In genomic region chr11:114026355-114026754, GRCh38 we compare ENCODE assay signal across 10 cellular contexts. TPM values are rescaled to one million over a fixed set of nuclear protein-coding genes. Genes with fewer than 3 reads are reported as not detected.
DNase-seq lines count a peak whose midpoint lies in the region; FAIRE-seq and TF ChIP-seq lines count a peak whose summit lies in the region.
"Had no signal": no experiment of that assay in that cellular context is flagged by ENCODE, and none has a peak within 500 bp of the region (broad histone marks: within the 10 kb centered on the region; RNA-seq: fewer than 3 reads in every experiment).

No MANE protein-coding gene starts in this region.

- no peak for FAIRE-seq in bronchial epithelial cell (lab: Jason Lieb, UNC)

- H3F3A ChIP-seq in neural progenitor cell (ENCODE audit: low read depth), result no peaks in the 10 kb centered on the region

- H3K27me3 Mint-ChIP-seq in neural progenitor cell (ENCODE audit: insufficient read depth, low read depth), result peaks cover 5% of the 10 kb centered on the region

- H2AFZ ChIP-seq in neural progenitor cell (replicated peaks), result peak overlapping the region; percentile 30

- H3K4me3 ChIP-seq in NB4 (ENCODE audit: low read depth, low read length) (no peak overlapping the region), bronchial epithelial cell (ENCODE audit: low read depth, low read length) (no peak overlapping the region), neural progenitor cell (no peak overlapping the region)
- H3K4me3 ChIP-seq: colonic mucosa had no signal

- no peaks in the 10 kb centered on the region for H3K36me3 Mint-ChIP-seq in neural progenitor cell

- no peak overlapping the region for H3K27ac ChIP-seq in neural progenitor cell
- H3K27ac ChIP-seq: colonic mucosa had no signal

- H3K4me1 Mint-ChIP-seq in neural progenitor cell, result peaks cover 5% of the 10 kb centered on the region

- no peak overlapping the region for H3K9ac ChIP-seq in neural progenitor cell

- no peak overlapping the region for H3K27ac Mint-ChIP-seq in neural progenitor cell

- H3K36me3 ChIP-seq in bronchial epithelial cell (ENCODE audit: control insufficient read depth, insufficient read depth, low read length) (no peaks in the 10 kb centered on the region), neural progenitor cell (no peaks in the 10 kb centered on the region)
- H3K36me3 ChIP-seq: colonic mucosa had no signal

- no peak overlapping the region for H3K4me2 ChIP-seq in neural progenitor cell

- peaks cover 7% of the 10 kb centered on the region for H3K9me3 Mint-ChIP-seq in neural progenitor cell

- no peak for TF ChIP-seq POLR2A in NB4 (IDR thresholded peaks at IDR 0.05; ENCODE audit: extremely low read depth, insufficient read length)

- no peaks in the 10 kb centered on the region for H3K79me2 ChIP-seq in neural progenitor cell (ENCODE audit: low read depth)

- peak; percentile 47 for TF ChIP-seq CTCF in NB4 (IDR thresholded peaks at IDR 0.05; ENCODE audit: low read depth, low read length)
- TF ChIP-seq CTCF in bronchial epithelial cell (IDR thresholded peaks at IDR 0.05; ENCODE audit: insufficient read depth, low read length, severe bottlenecking), result no peak
- peak; percentile 48 for TF ChIP-seq CTCF in neural progenitor cell (IDR thresholded peaks at IDR 0.05)

- no peak overlapping the region for H3K4me3 Mint-ChIP-seq in neural progenitor cell

- H4K20me1 ChIP-seq in neural progenitor cell (ENCODE audit: low read depth), result no peaks in the 10 kb centered on the region

- H3K9me3 ChIP-seq in neural progenitor cell (ENCODE audit: low read depth), result no peaks in the 10 kb centered on the region
- H3K9me3 ChIP-seq: colonic mucosa had no signal

- DNase-seq in SIG-M5 treated with dmso at 0.1 percent for 504 hours (lab: John Stamatoyannopoulos, UW; ENCODE audit: unreplicated experiment), result peak; percentile 54
- DNase-seq in SIG-M5 (lab: John Stamatoyannopoulos, UW), result no peak
- DNase-seq in NB4 (ENCODE audit: low read depth), result peak; percentile 73
- DNase-seq in bronchial epithelial cell (ENCODE audit: low read depth), result peak; percentile 9
- peak; percentile 66 for DNase-seq in neural progenitor cell (ENCODE audit: low spot score)
- no peak for DNase-seq in KG1 (lab: John Stamatoyannopoulos, UW)
- DNase-seq in NK-92 treated with Interleukin-12 subunit alpha and Interleukin-12 subunit beta, amount 100 ng/mL, for 24 hours (lab: John Stamatoyannopoulos, UW), result no peak
- no peak for DNase-seq in inferior parietal cortex (ENCODE audit: extremely low spot score)
- DNase-seq: colonic mucosa had no signal

- H3K27me3 ChIP-seq in bronchial epithelial cell (ENCODE audit: control insufficient read depth, insufficient read depth, low read length), result peaks cover 2% of the 10 kb centered on the region
- no peaks in the 10 kb centered on the region for H3K27me3 ChIP-seq in neural progenitor cell

- H3K4me1 ChIP-seq in neural progenitor cell, result no peaks in the 10 kb centered on the region
- H3K4me1 ChIP-seq: colonic mucosa had no signal

RNA-seq across cellular contexts. Expression of gene ZBTB16, which starts 33.2 kb away (rescaled TPM):
- total RNA-seq in bronchial epithelial cell (3.1 and 3.2 TPM in 2 replicates), neural progenitor cell (ENCODE audit: low replicate concordance) (17.7 and 29.7 TPM in 2 replicates)

RNA-seq across cellular contexts. Expression of gene HTR3A, which starts 51.4 kb away (rescaled TPM):
- total RNA-seq in bronchial epithelial cell (0.26 TPM in 1 of 2 replicates, not detected in the other), neural progenitor cell (ENCODE audit: low replicate concordance) (0.19 TPM in 1 of 2 replicates, not detected in the other)
- total RNA-seq: osteocyte had no signal

Comparison
In these comparisons a context has a peak if more than half of its experiments do, and no peak if none do; other contexts are left out.
1. DNase-seq: peak in SIG-M5 treated with dmso at 0.1 percent for 504 hours (single experiment), NB4 (single experiment), bronchial epithelial cell (single experiment) and neural progenitor cell (single experiment); none in SIG-M5 (single experiment), KG1 (single experiment), NK-92 treated with Interleukin-12 subunit alpha and Interleukin-12 subunit beta, amount 100 ng/mL, for 24 hours (single experiment) and inferior parietal cortex (single experiment).